In the genomic region with DNA sequence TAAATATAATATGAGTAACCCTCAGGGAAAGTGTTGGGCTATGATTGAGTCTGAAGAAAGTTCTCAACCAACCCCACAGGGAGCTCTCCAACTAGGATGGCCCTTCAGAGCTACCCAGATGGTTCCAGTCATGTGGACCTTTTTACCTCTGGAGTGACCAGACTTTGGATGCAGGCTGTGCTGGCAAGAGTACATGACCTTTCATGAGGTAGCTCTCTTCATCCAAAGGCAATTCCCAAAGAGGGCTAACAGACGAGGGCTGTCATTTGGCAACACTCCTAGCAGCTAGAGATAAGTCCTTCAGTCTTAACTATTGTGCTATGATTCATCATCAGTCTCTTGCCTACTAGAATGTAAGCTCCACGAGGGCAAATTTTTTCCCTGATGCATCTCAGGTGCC, we compare ENCODE assay signal across 22 cellular contexts.
"Had no signal": no experiment of that assay in that cellular context is flagged by ENCODE, and none has a peak within 500 bp of the region (broad histone marks: within the 10 kb centered on the region; RNA-seq: fewer than 3 reads in every experiment).

No MANE protein-coding gene starts in this region.

- ATAC-seq: activated CD8-positive, alpha-beta T cell treated with anti-CD3 and anti-CD28 coated beads, Interleukin-2, amount 10 ng/mL, durations not matched to agents 7 days and 5 days; activated naive CD4-positive, alpha-beta T cell treated with anti-CD3 and anti-CD28 coated beads, Interleukin-2, amount 50 U/mL, for 72 hours; activated naive CD8-positive, alpha-beta T cell treated with anti-CD3 and anti-CD28 coated beads, Interleukin-2, amount 50 U/mL, for 24 hours; PC-3; T-helper 17 cell; WTC11 had no signal

- DNase-seq: activated CD4-positive, alpha-beta T cell treated with anti-CD3 and anti-CD28 coated beads for 48 hours; activated CD4-positive, alpha-beta T cell treated with anti-CD3 and anti-CD28 coated beads, Interleukin-2, amount 50 U/mL, for 4 hours; activated CD4-positive, CD25-positive, alpha-beta regulatory T cell treated with anti-CD3 and anti-CD28 coated beads, Interleukin-2, amount 50 U/mL, for 72 hours; activated CD8-positive, alpha-beta T cell treated with anti-CD3 and anti-CD28 coated beads, Interleukin-2, amount 10 ng/mL, durations not matched to agents 7 days and 5 days; activated effector memory CD4-positive, alpha-beta T cell treated with anti-CD3 and anti-CD28 coated beads, Interleukin-2, amount 50 U/mL, for 16 hours; activated naive CD4-positive, alpha-beta T cell treated with Interleukin-2 at 50 U/mL for 16 hours; activated naive CD8-positive, alpha-beta T cell treated with anti-CD3 and anti-CD28 coated beads, Interleukin-2, amount 50 U/mL, for 24 hours; activated T-cell treated with anti-CD3 and anti-CD28 coated beads, Interleukin-2, amount 50 U/mL, for 24 hours; amygdala; NCI-H1092 treated with DMSO at 0.1 percent for 48 hours; NCI-H1417 treated with DMSO at 0.1 percent for 48 hours; NCI-H1694 treated with DMSO at 0.1 percent for 48 hours; NCI-H2029 treated with DMSO at 0.1 percent for 48 hours; NCI-H446; NCI-H524; PC-3; SIG-M5; T-helper 17 cell; T-helper 9 cell had no signal

- H3K4me2 ChIP-seq: KMS-11 had no signal

- H3K9ac ChIP-seq: KMS-11 had no signal

- H3K27ac ChIP-seq: KMS-11 had no signal
